15 cellular contexts compared by ENCODE assay signal in genomic region chr18:62521082-62521481, GRCh38. TPM values are rescaled to one million over a fixed set of nuclear protein-coding genes. Genes with fewer than 3 reads are reported as not detected.
A peak's percentile ranks its signal among the peaks of the same experiment; 100 is the strongest.
DNase-seq lines count a peak whose midpoint lies in the region; ATAC-seq, FAIRE-seq and TF ChIP-seq lines count a peak whose summit lies in the region.
"Had no signal": no experiment of that assay in that cellular context is flagged by ENCODE, and none has a peak within 500 bp of the region (broad histone marks: within the 10 kb centered on the region; RNA-seq: fewer than 3 reads in every experiment).

No MANE protein-coding gene starts in this region.

- H3K4me1 Mint-ChIP-seq in CD8-positive, alpha-beta T cell (ENCODE audit: low read depth) = peaks cover 29% of the 10 kb centered on the region
- peaks cover 16 to 32% (median 19%) of the 10 kb centered on the region in 3 donors for H3K4me1 Mint-ChIP-seq in IgD-negative memory B cell
- H3K4me1 Mint-ChIP-seq in naive thymus-derived CD4-positive, alpha-beta T cell = peaks cover 20 to 37% (median 31%) of the 10 kb centered on the region in 7 donors

- no peaks in the 10 kb centered on the region for H3K27me3 ChIP-seq in CD8-positive, alpha-beta T cell (ENCODE audit: insufficient read depth, low read length)
- peaks cover 0 to 3% of the 10 kb centered on the region in 2 experiments; a peak in 2 of 4 replicates for H3K27me3 ChIP-seq in GM12878 (replicated peaks in 1 of 2; ENCODE audit: control insufficient read depth in 2 of 2, insufficient read depth in 2 of 2, low read length in 1 of 2)
- no peaks in the 10 kb centered on the region for H3K27me3 ChIP-seq in naive thymus-derived CD4-positive, alpha-beta T cell (ENCODE audit: control insufficient read depth in 2 of 2, insufficient read depth in 2 of 2, low read length in 2 of 2)
- H3K27me3 ChIP-seq: right atrium auricular region had no signal

- no peak for TF ChIP-seq POLR2A in GM12878 (IDR thresholded peaks at IDR 0.05; ENCODE audit: low read depth, low read length)
- no peak for TF ChIP-seq POLR2A in H54 (IDR thresholded peaks at IDR 0.05; ENCODE audit: low read depth, low read length)

- no peak for TF ChIP-seq EP300 in GM12878 (IDR thresholded peaks at IDR 0.05; ENCODE audit: borderline replicate concordance in 1 of 2, control insufficient read depth in 1 of 2, low read depth in 2 of 2, low read length in 2 of 2)

- no peaks in the 10 kb centered on the region for H4K20me1 ChIP-seq in GM12878 (ENCODE audit: control insufficient read depth, insufficient read depth)

- peaks cover 26% of the 10 kb centered on the region for H3K79me2 ChIP-seq in GM12878 (ENCODE audit: control insufficient read depth, insufficient read depth, low read length)

- H2AFZ ChIP-seq in GM12878 (ENCODE audit: control insufficient read depth, low read depth, low read length) = no peak overlapping the region

- H3K4me2 ChIP-seq in GM12878 (ENCODE audit: control insufficient read depth, insufficient read depth) = peak overlapping the region; percentile 69

- TF ChIP-seq CTCF in CD8-positive, alpha-beta T cell (IDR thresholded peaks at IDR 0.05) = no peak
- TF ChIP-seq CTCF in GM12878 (IDR thresholded peaks at IDR 0.05 in 2 of 3, conservative IDR thresholded peaks at IDR 0.05 in 1 of 3; ENCODE audit: control insufficient read depth in 2 of 3, extremely low read depth in 1 of 3, insufficient read depth in 1 of 3, low read depth in 3 of 3, low read length in 3 of 3) = no peak

- SMC1A ChIA-PET in GM12878 (lab: Charles Lee; ENCODE audit: uncharacterized antibody, unreplicated experiment) = interaction anchor here (0.6 to 3.7 kb wide), 6 partner anchors 10 to 398 kb away, joined by 3 to 19 read pairs (median 4); no protein-coding TSS in a partner anchor

- RAD21 ChIA-PET in GM12878 (lab: Charles Lee; ENCODE audit: unreplicated experiment) = no interaction called here

- H3K27ac Mint-ChIP-seq in CD8-positive, alpha-beta T cell = peak overlapping the region; percentile 34
- peak overlapping the region in 2 of 3 donors; percentile 41 to 95 for H3K27ac Mint-ChIP-seq in IgD-negative memory B cell
- peak overlapping the region in 6 of 9 donors; percentile 4 to 91 (median 88) for H3K27ac Mint-ChIP-seq in naive thymus-derived CD4-positive, alpha-beta T cell

- no peak for TF ChIP-seq RAD21 in GM12878 (IDR thresholded peaks at IDR 0.05; ENCODE audit: insufficient read depth, low read depth, low read length)

- H3K4me3 ChIP-seq in CD8-positive, alpha-beta T cell (ENCODE audit: low read depth, low read length) = no peak overlapping the region
- H3K4me3 ChIP-seq in GM12878 = no peak overlapping the region
- no peak overlapping the region for H3K4me3 ChIP-seq in naive thymus-derived CD4-positive, alpha-beta T cell (ENCODE audit: low read length)

- H3K36me3 ChIP-seq in CD8-positive, alpha-beta T cell (ENCODE audit: insufficient read depth, low read length) = no peaks in the 10 kb centered on the region
- no peaks in the 10 kb centered on the region for H3K36me3 ChIP-seq in GM12878 (ENCODE audit: control insufficient read depth in 2 of 2, insufficient read depth in 2 of 2, low read length in 1 of 2)
- H3K36me3 ChIP-seq in naive thymus-derived CD4-positive, alpha-beta T cell (ENCODE audit: control insufficient read depth in 2 of 3, insufficient read depth in 3 of 3, low read length in 3 of 3) = peaks cover 0 to 4% (median 0%) of the 10 kb centered on the region in 3 experiments
- H3K36me3 ChIP-seq: right atrium auricular region had no signal

- CTCF ChIA-PET in CD8-positive, alpha-beta T cell (lab: Charles Lee) = interaction anchor here (0.7 to 1.7 kb wide), 4 partner anchors 13 to 194 kb away, joined by 3 to 5 read pairs (median 4); no protein-coding TSS in a partner anchor
- CTCF ChIA-PET in GM12878 (lab: Yijun Ruan, JAX) = interaction anchor here (1.9 to 2.0 kb wide), 2 partner anchors 10 to 95 kb away, joined by 7 to 8 read pairs; no protein-coding TSS in a partner anchor
- CTCF ChIA-PET in naive thymus-derived CD4-positive, alpha-beta T cell (lab: Charles Lee) = interaction anchor here (1.5 kb wide), 1 partner anchor 16 kb away, joined by 6 read pairs; no protein-coding TSS in a partner anchor

- H3K9me3 ChIP-seq in CD8-positive, alpha-beta T cell (ENCODE audit: low read length) = no peaks in the 10 kb centered on the region
- H3K9me3 ChIP-seq in GM12878 (replicated peaks; ENCODE audit: control insufficient read depth, insufficient read depth, low read length) = no peaks in the 10 kb centered on the region
- no peaks in the 10 kb centered on the region for H3K9me3 ChIP-seq in naive thymus-derived CD4-positive, alpha-beta T cell (ENCODE audit: control insufficient read depth in 2 of 3, low read length in 3 of 3)
- H3K9me3 ChIP-seq: right atrium auricular region had no signal

- ATAC-seq in CD8-positive, alpha-beta T cell = no peak
- no peak for ATAC-seq in GM12878
- ATAC-seq in naive thymus-derived CD4-positive, alpha-beta T cell = no peak
- ATAC-seq: left colon had no signal

- no peaks in the 10 kb centered on the region for H3K27me3 Mint-ChIP-seq in CD8-positive, alpha-beta T cell (ENCODE audit: low read depth)
- no peaks in the 10 kb centered on the region for H3K27me3 Mint-ChIP-seq in IgD-negative memory B cell
- H3K27me3 Mint-ChIP-seq in naive thymus-derived CD4-positive, alpha-beta T cell = no peaks in the 10 kb centered on the region

- no peak overlapping the region for H3K9ac ChIP-seq in GM12878 (ENCODE audit: control insufficient read depth, insufficient read depth, low read length)

- no peak for DNase-seq in CD8-positive, alpha-beta T cell
- DNase-seq in GM12878 (ENCODE audit: low read depth, low spot score) = no peak
- DNase-seq in naive thymus-derived CD4-positive, alpha-beta T cell = no peak
- no peak for DNase-seq in NCI-H1092 (lab: John Stamatoyannopoulos, UW)
- no peak for DNase-seq in H54 (ENCODE audit: insufficient read length, low spot score)
- no peak for DNase-seq in mucosa of gallbladder (ENCODE audit: low spot score)
- DNase-seq in AG08396 (ENCODE audit: low spot score) = no peak
- DNase-seq: activated gamma-delta T cell, DMS79 treated with DMSO at 0.1 percent for 48 hours, left colon, substantia nigra had no signal

- FAIRE-seq in GM12878 (lab: Jason Lieb, UNC) = no peak
- no peak for FAIRE-seq in H54 (lab: Jason Lieb, UNC)
- FAIRE-seq: frontal cortex had no signal

- in situ Hi-C loops in GM12878 (cut with MboI) = no loop called here

- H3K4me1 ChIP-seq in CD8-positive, alpha-beta T cell (ENCODE audit: insufficient read depth, low read length) = peaks cover 22% of the 10 kb centered on the region
- no peaks in the 10 kb centered on the region for H3K4me1 ChIP-seq in GM12878 (ENCODE audit: control insufficient read depth, insufficient read depth, low read length)
- H3K4me1 ChIP-seq in naive thymus-derived CD4-positive, alpha-beta T cell (ENCODE audit: control insufficient read depth in 2 of 2, insufficient read depth in 2 of 2, low read length in 2 of 2) = peaks cover 16 to 18% of the 10 kb centered on the region in 2 donors

- no peaks in the 10 kb centered on the region for H3K9me3 Mint-ChIP-seq in CD8-positive, alpha-beta T cell
- H3K9me3 Mint-ChIP-seq in IgD-negative memory B cell = no peaks in the 10 kb centered on the region
- H3K9me3 Mint-ChIP-seq in naive thymus-derived CD4-positive, alpha-beta T cell = peaks cover 0 to 5% (median 0%) of the 10 kb centered on the region in 11 donors

- peak overlapping the region; percentile 43 for H3K4me3 Mint-ChIP-seq in CD8-positive, alpha-beta T cell
- H3K4me3 Mint-ChIP-seq in IgD-negative memory B cell = peak overlapping the region; percentile 6 to 96 (median 63)
- H3K4me3 Mint-ChIP-seq in naive thymus-derived CD4-positive, alpha-beta T cell = peak overlapping the region; percentile 89 to 98 (median 92)

- H3K36me3 Mint-ChIP-seq in CD8-positive, alpha-beta T cell = peaks cover 7% of the 10 kb centered on the region
- peaks cover 3% of the 10 kb centered on the region for H3K36me3 Mint-ChIP-seq in IgD-negative memory B cell
- H3K36me3 Mint-ChIP-seq in naive thymus-derived CD4-positive, alpha-beta T cell = peaks cover 0 to 31% (median 0%) of the 10 kb centered on the region in 5 donors

- BruUV-seq in GM12878 (replicated peaks; lab: Mats Ljungman, UMichigan) = no TSS peak

- 82% methylated on average over 4 of the region's 4 CpGs for WGBS in GM12878 (ENCODE audit: insufficient coverage, insufficient replicate concordance, low lambda C conversion rate, missing lambda C conversion rate)

- POLR2A ChIA-PET in CD8-positive, alpha-beta T cell (lab: Charles Lee) = interaction anchor here (2.1 to 7.0 kb wide), 3 partner anchors 15 to 100 kb away, joined by 6 to 51 read pairs (median 15); no protein-coding TSS in a partner anchor
- POLR2A ChIA-PET in GM12878 (lab: Charles Lee) = interaction anchor here (0.7 to 2.6 kb wide), 3 partner anchors 11 to 495 kb away, joined by 4 to 22 read pairs (median 9); no protein-coding TSS in a partner anchor
- POLR2A ChIA-PET in naive thymus-derived CD4-positive, alpha-beta T cell (lab: Charles Lee) = interaction anchor here (0.9 to 3.2 kb wide), 4 partner anchors 9 to 633 kb away, joined by 3 to 31 read pairs (median 8); no protein-coding TSS in a partner anchor

- no peak overlapping the region for H3K27ac ChIP-seq in CD8-positive, alpha-beta T cell (ENCODE audit: low read depth, low read length)
- H3K27ac ChIP-seq in GM12878 (ENCODE audit: control insufficient read depth, insufficient read depth) = no peak overlapping the region
- no peak overlapping the region for H3K27ac ChIP-seq in naive thymus-derived CD4-positive, alpha-beta T cell (ENCODE audit: low read depth, low read length)
- H3K27ac ChIP-seq: RWPE1 had no signal

- intact Hi-C loops in CD8-positive, alpha-beta T cell (cut with DNase I, micrococcal nuclease) = loop anchor here (2.0 to 10.0 kb wide), 7 partner anchors 16 to 1451 kb away; partner anchors contain the start of genes BCL2 (in 1 of the 2), KDSR (in 1 of the 2), SERPINB8 (in 1 of the 2) and TNFRSF11A (in 1 of the 2)
- intact Hi-C loops in GM12878 (cut with micrococcal nuclease; ENCODE audit: unreplicated experiment) = loop anchor here (5.0 to 10.0 kb wide), 4 partner anchors 194 to 904 kb away; partner anchors contain the start of genes PHLPP1, PIGN, RELCH and TNFRSF11A
- intact Hi-C loops in naive thymus-derived CD4-positive, alpha-beta T cell (cut with micrococcal nuclease) = loop anchor here (5.0 to 10.0 kb wide), 3 partner anchors 194 to 644 kb away; partner anchors contain the start of gene TNFRSF11A (in 1 of the 2)

RNA-seq across cellular contexts. Expression of gene ZCCHC2, which starts 1.7 kb away (rescaled TPM):
- total RNA-seq in CD8-positive, alpha-beta T cell = 10 to 100 TPM; 88.7 to 90.9 TPM
- 2.9 TPM for polyA plus RNA-seq in IgD-negative memory B cell
- 33.4 and 36.8 TPM in 2 replicates for total RNA-seq in GM12878 (2013; cell fraction: nucleolus; rRNA removed)
- total RNA-seq in GM12878 (2014; rRNA removed) = 6.5 and 7.7 TPM in 2 replicates
- total RNA-seq in GM12878 (2014; rRNA removed; fragmentation: Illumina TruSeq; extraction: Trizol) = 9.5 and 9.6 TPM in 2 replicates
- 12.0 and 14.4 TPM in 2 replicates for total RNA-seq in GM12878 (2021)
- 5.0 TPM for polyA plus RNA-seq in GM12878 (2011; ENCODE audit: low read depth)
- 17.4 and 19.1 TPM in 2 replicates for polyA plus RNA-seq in GM12878 (2011; rRNA removed)
- polyA plus RNA-seq in GM12878 (2011; cell fraction: cytosol; rRNA removed) = 15.6 and 17.7 TPM in 2 replicates
- polyA plus RNA-seq in GM12878 (2011; cell fraction: nucleus; rRNA removed) = 24.6 and 27.5 TPM in 2 replicates
- polyA plus RNA-seq in GM12878 (2012) = 10.2 and 11.4 TPM in 2 replicates
- 10.6 and 12.7 TPM in 2 replicates for polyA plus RNA-seq in GM12878 (2014; fragmentation: Illumina TruSeq; extraction: Trizol)
- 1 to 10 TPM; 1.7 to 2.7 TPM for polyA plus RNA-seq in GM12878 (2014; fragmentation: Nextera tagmentation; extraction: Ambion mirVana)
- polyA plus RNA-seq in GM12878 (2014; rRNA removed) = 8.0 and 10.2 TPM in 2 replicates
- 1 to 10 TPM; 2.1 to 2.2 TPM for polyA plus RNA-seq in GM12878 (2016; fragmentation: Nextera tagmentation; extraction: Ambion mirVana)
- polyA minus RNA-seq in GM12878 (2011; rRNA and poly(A)+ RNA removed) = 42.4 and 46.8 TPM in 2 replicates
- 12.4 and 14.0 TPM in 2 replicates for polyA minus RNA-seq in GM12878 (2011; cell fraction: cytosol; rRNA and poly(A)+ RNA removed)
- polyA minus RNA-seq in GM12878 (2011; cell fraction: nucleus; rRNA and poly(A)+ RNA removed) = 28.9 and 45.7 TPM in 2 replicates
- 10 to 100 TPM; 51.1 to 68.5 (median 63.1) TPM for total RNA-seq in naive thymus-derived CD4-positive, alpha-beta T cell
- 1 to 10 TPM; 1.8 to 2.6 TPM for polyA plus RNA-seq in naive thymus-derived CD4-positive, alpha-beta T cell
- 38.2 TPM for total RNA-seq in mucosa of gallbladder

Comparison
In these comparisons a context has a peak if more than half of its experiments do, and no peak if none do; other contexts are left out.
1. H3K27ac Mint-ChIP-seq: peak in every context shown above with its lines; median percentile 88 in naive thymus-derived CD4-positive, alpha-beta T cell; 68 in IgD-negative memory B cell; 34 in CD8-positive, alpha-beta T cell.